20 cellular contexts compared by ENCODE assay signal in genomic region chr2:60804473-60804872, GRCh38.
"Had no signal": no experiment of that assay in that cellular context is flagged by ENCODE, and none has a peak within 500 bp of the region (broad histone marks: within the 10 kb centered on the region; RNA-seq: fewer than 3 reads in every experiment).

No MANE protein-coding gene starts in this region.

- H3K27me3 ChIP-seq: adrenal gland, SJSA1 had no signal

- H3K4me1 ChIP-seq: adrenal gland had no signal

- ATAC-seq: activated T-cell treated with anti-CD3 and anti-CD28 coated beads, Interleukin-2, amount 50 U/mL, for 72 hours; SK-N-SH treated with all-trans-retinoic acid at 6 μM for 48 hours had no signal

- DNase-seq: activated CD4-positive, alpha-beta memory T cell treated with anti-CD3 and anti-CD28 coated beads for 36 hours; activated CD4-positive, alpha-beta T cell treated with anti-CD3 and anti-CD28 coated beads, Interleukin-2, amount 10 ng/mL, durations not matched to agents 7 days and 5 days; activated CD4-positive, CD25-positive, alpha-beta regulatory T cell; activated CD8-positive, alpha-beta memory T cell treated with anti-CD3 and anti-CD28 coated beads for 24 hours; activated naive CD4-positive, alpha-beta T cell treated with anti-CD3 and anti-CD28 coated beads, Interleukin-2, amount 50 U/mL, for 16 hours; activated naive CD8-positive, alpha-beta T cell treated with anti-CD3 and anti-CD28 coated beads, Interleukin-2, amount 10 ng/mL, durations not matched to agents 7 days and 5 days; activated T-cell treated with anti-CD3 and anti-CD28 coated beads, Interleukin-2, amount 50 U/mL, for 72 hours; anterior cingulate cortex; caudate nucleus; NCI-H1092; NCI-H1417; NCI-H2029 treated with DMSO at 0.1 percent for 48 hours; NCI-H446; NCI-H524; SHP77; T-helper 9 cell had no signal

- H3K4me3 ChIP-seq: adrenal gland, SJSA1 had no signal

- H3K27ac ChIP-seq: adrenal gland, KMS-11, SJSA1 had no signal

- H3K9me3 ChIP-seq: adrenal gland, SJSA1 had no signal

- H3K9ac ChIP-seq: KMS-11 had no signal

- H3K4me2 ChIP-seq: KMS-11 had no signal
